In genomic region chr2:486381-486780, GRCh38 we compare ENCODE assay signal across 18 cellular contexts.
DNase-seq lines count a peak whose midpoint lies in the region; ATAC-seq lines count a peak whose summit lies in the region.
"Had no signal": no experiment of that assay in that cellular context is flagged by ENCODE, and none has a peak within 500 bp of the region (broad histone marks: within the 10 kb centered on the region; RNA-seq: fewer than 3 reads in every experiment).

No MANE protein-coding gene starts in this region.

- DNase-seq in DMS53 (lab: John Stamatoyannopoulos, UW) (peak; percentile 2), DMS53 treated with DMSO at 0.1 percent for 48 hours (lab: John Stamatoyannopoulos, UW; ENCODE audit: unreplicated experiment) (no peak), COLO668 (lab: John Stamatoyannopoulos, UW; ENCODE audit: unreplicated experiment) (peak; percentile 26), NCI-H774 (lab: John Stamatoyannopoulos, UW) (peak; percentile 15), posterior vena cava (ENCODE audit: low spot score) (peak; percentile 54)
- DNase-seq: ACHN; CD4-positive, alpha-beta T cell; Karpas-422; NCI-H1930; NCI-H2171; NCI-H345; NCI-H526; PC-9; SIG-M5; T-helper 1 cell had no signal

- intact Hi-C loops in posterior vena cava (cut with DNase I) = no loop called here

- ATAC-seq in GM18511 (IDR thresholded peaks at IDR 0.05; ENCODE audit: unreplicated experiment) (no peak), HG03442 (IDR thresholded peaks at IDR 0.05; ENCODE audit: unreplicated experiment) (no peak), HG02885 (IDR thresholded peaks at IDR 0.05; ENCODE audit: poor library complexity, unreplicated experiment) (no peak)
